8 cellular contexts compared by ENCODE assay signal in the genomic region with DNA sequence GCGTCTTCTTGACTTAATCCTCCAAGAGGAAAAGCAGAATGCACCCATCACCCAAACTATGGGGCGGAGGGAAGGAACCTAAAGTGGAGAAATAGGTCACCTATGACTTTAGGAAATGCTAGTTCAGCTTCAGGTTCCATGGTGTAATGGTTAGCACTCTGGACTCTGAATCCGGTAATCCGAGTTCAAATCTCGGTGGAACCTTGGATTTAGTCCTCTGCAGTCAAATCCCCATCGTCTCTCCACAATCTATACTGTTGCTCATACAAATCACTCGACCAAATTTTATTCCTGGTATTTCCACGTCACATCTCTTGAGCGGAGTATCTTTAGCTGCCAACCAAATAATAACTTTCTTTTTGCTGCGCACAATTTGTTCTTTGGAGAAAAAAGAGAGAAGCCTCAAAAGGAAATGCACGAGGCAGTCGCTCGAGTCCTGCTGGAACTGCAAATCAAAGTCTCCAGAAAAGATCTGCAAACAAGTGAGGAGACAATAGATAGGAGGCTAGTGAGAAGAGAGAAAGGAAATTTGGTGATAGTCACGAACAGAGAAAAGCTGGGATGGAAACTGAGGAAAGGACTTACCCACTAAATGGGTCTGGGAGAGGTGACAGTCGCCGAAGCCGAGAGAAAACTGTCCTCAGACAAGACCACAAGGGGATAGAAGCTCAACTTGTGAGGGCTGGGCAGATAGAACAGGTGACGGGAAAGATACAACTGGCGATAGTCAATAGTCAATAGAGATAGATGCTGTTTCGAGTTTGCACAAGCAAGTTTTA. TPM values are rescaled to one million over a fixed set of nuclear protein-coding genes. Genes with fewer than 3 reads are reported as not detected.
DNase-seq lines count a peak whose midpoint lies in the region; ATAC-seq and TF ChIP-seq lines count a peak whose summit lies in the region.
"Had no signal": no experiment of that assay in that cellular context is flagged by ENCODE, and none has a peak within 500 bp of the region (broad histone marks: within the 10 kb centered on the region; RNA-seq: fewer than 3 reads in every experiment).

No MANE protein-coding gene starts in this region.

- H3K4me2 ChIP-seq in GM23338, result peak overlapping the region; percentile 99

- H3K36me3 ChIP-seq in GM23338 (ENCODE audit: insufficient read depth) (no peaks in the 10 kb centered on the region), ovary (no peaks in the 10 kb centered on the region)

- H3K4me1 ChIP-seq in GM23338 (ENCODE audit: insufficient read depth) (peaks cover 11% of the 10 kb centered on the region), ovary (ENCODE audit: insufficient read depth) (no peaks in the 10 kb centered on the region)

- H3K9me3 ChIP-seq in ovary, result peaks cover 0 to 18% of the 10 kb centered on the region in 2 donors

- H3K27ac ChIP-seq in GM23338 (ENCODE audit: low read depth) (no peak overlapping the region), coronary artery (no peak overlapping the region), ovary (no peak overlapping the region)

- no peak for TF ChIP-seq POLR2A in ovary (IDR thresholded peaks at IDR 0.05)

- no peaks in the 10 kb centered on the region for H4K20me1 ChIP-seq in GM23338 (replicated peaks; ENCODE audit: insufficient read depth)

- H3K27ac Mint-ChIP-seq in GM23338 (no peak overlapping the region), osteocyte (ENCODE audit: unreplicated experiment) (no peak overlapping the region)

- no peak for TF ChIP-seq EP300 in ovary (IDR thresholded peaks at IDR 0.05)

- TF ChIP-seq CTCF in GM23338 (conservative IDR thresholded peaks at IDR 0.05; ENCODE audit: low read depth in 2 of 2) (no peak), osteocyte (IDR thresholded peaks at IDR 0.05) (no peak), coronary artery (IDR thresholded peaks at IDR 0.05) (no peak), ovary (IDR thresholded peaks at IDR 0.05) (no peak)

- no peaks in the 10 kb centered on the region for H3K9me2 ChIP-seq in GM23338 (ENCODE audit: insufficient read depth)

- H3K36me3 Mint-ChIP-seq in GM23338 (ENCODE audit: low read depth) (no peaks in the 10 kb centered on the region), osteocyte (ENCODE audit: unreplicated experiment) (no peaks in the 10 kb centered on the region)

- 3 to 4% (median 4%) methylated on average over 20 of the region's 20 CpGs for WGBS in ovary, 3 donors

- peaks cover 44% of the 10 kb centered on the region for H3K27me3 Mint-ChIP-seq in GM23338 (ENCODE audit: insufficient read depth, low read depth, poor library complexity)
- peaks cover 82% of the 10 kb centered on the region for H3K27me3 Mint-ChIP-seq in osteocyte (ENCODE audit: unreplicated experiment)

- H3K4me3 ChIP-seq in GM23338, result peak overlapping the region; percentile 89
- no peak overlapping the region for H3K4me3 ChIP-seq in coronary artery
- H3K4me3 ChIP-seq in ovary, result no peak overlapping the region

- peaks cover 16% of the 10 kb centered on the region; the same call in 2 of the 3 replicates for H3K9me3 Mint-ChIP-seq in GM23338
- H3K9me3 Mint-ChIP-seq in osteocyte (ENCODE audit: unreplicated experiment), result peaks cover 10% of the 10 kb centered on the region

- H3F3A ChIP-seq in GM23338 (replicated peaks; ENCODE audit: low read depth), result 0 out of 2 replicates have a peak, but pooled peaks cover 3% of the 10 kb centered on the region

- peaks cover 46% of the 10 kb centered on the region for H3K27me3 ChIP-seq in GM23338 (ENCODE audit: insufficient read depth)
- no peaks in the 10 kb centered on the region for H3K27me3 ChIP-seq in ovary

- intact Hi-C loops in ovary (cut with DNase I), result no loop called here

- DNase-seq in GM23338 (ENCODE audit: low spot score) (peak; percentile 85), NCI-H345 treated with DMSO at 0.1 percent for 48 hours (lab: John Stamatoyannopoulos, UW; ENCODE audit: unreplicated experiment) (peak; percentile 68), dermis blood vessel endothelial cell (peak; percentile 57), osteocyte (ENCODE audit: extremely low spot score, unreplicated experiment) (no peak), T1000 (lab: John Stamatoyannopoulos, UW) (no peak), coronary artery (ENCODE audit: low spot score) (no peak), ovary (no peak)

- H3K4me3 Mint-ChIP-seq in GM23338, result peak overlapping the region; percentile 88
- H3K4me3 Mint-ChIP-seq in osteocyte (ENCODE audit: unreplicated experiment), result peak overlapping the region; percentile 73

- H3K79me2 ChIP-seq in GM23338 (replicated peaks; ENCODE audit: insufficient read depth), result no peaks in the 10 kb centered on the region

- peaks cover 12% of the 10 kb centered on the region for H3K4me1 Mint-ChIP-seq in GM23338
- H3K4me1 Mint-ChIP-seq in osteocyte (ENCODE audit: unreplicated experiment), result peaks cover 27% of the 10 kb centered on the region

- H2AFZ ChIP-seq in GM23338, result peak overlapping the region; percentile 97

- ATAC-seq in GM23338, result peak; percentile 53

TF ChIP-seq in GM23338, 12 proteins besides CTCF, POLR2A, EP300 and RAD21 (continues in another document):
- TF ChIP-seq, protein P1, sequence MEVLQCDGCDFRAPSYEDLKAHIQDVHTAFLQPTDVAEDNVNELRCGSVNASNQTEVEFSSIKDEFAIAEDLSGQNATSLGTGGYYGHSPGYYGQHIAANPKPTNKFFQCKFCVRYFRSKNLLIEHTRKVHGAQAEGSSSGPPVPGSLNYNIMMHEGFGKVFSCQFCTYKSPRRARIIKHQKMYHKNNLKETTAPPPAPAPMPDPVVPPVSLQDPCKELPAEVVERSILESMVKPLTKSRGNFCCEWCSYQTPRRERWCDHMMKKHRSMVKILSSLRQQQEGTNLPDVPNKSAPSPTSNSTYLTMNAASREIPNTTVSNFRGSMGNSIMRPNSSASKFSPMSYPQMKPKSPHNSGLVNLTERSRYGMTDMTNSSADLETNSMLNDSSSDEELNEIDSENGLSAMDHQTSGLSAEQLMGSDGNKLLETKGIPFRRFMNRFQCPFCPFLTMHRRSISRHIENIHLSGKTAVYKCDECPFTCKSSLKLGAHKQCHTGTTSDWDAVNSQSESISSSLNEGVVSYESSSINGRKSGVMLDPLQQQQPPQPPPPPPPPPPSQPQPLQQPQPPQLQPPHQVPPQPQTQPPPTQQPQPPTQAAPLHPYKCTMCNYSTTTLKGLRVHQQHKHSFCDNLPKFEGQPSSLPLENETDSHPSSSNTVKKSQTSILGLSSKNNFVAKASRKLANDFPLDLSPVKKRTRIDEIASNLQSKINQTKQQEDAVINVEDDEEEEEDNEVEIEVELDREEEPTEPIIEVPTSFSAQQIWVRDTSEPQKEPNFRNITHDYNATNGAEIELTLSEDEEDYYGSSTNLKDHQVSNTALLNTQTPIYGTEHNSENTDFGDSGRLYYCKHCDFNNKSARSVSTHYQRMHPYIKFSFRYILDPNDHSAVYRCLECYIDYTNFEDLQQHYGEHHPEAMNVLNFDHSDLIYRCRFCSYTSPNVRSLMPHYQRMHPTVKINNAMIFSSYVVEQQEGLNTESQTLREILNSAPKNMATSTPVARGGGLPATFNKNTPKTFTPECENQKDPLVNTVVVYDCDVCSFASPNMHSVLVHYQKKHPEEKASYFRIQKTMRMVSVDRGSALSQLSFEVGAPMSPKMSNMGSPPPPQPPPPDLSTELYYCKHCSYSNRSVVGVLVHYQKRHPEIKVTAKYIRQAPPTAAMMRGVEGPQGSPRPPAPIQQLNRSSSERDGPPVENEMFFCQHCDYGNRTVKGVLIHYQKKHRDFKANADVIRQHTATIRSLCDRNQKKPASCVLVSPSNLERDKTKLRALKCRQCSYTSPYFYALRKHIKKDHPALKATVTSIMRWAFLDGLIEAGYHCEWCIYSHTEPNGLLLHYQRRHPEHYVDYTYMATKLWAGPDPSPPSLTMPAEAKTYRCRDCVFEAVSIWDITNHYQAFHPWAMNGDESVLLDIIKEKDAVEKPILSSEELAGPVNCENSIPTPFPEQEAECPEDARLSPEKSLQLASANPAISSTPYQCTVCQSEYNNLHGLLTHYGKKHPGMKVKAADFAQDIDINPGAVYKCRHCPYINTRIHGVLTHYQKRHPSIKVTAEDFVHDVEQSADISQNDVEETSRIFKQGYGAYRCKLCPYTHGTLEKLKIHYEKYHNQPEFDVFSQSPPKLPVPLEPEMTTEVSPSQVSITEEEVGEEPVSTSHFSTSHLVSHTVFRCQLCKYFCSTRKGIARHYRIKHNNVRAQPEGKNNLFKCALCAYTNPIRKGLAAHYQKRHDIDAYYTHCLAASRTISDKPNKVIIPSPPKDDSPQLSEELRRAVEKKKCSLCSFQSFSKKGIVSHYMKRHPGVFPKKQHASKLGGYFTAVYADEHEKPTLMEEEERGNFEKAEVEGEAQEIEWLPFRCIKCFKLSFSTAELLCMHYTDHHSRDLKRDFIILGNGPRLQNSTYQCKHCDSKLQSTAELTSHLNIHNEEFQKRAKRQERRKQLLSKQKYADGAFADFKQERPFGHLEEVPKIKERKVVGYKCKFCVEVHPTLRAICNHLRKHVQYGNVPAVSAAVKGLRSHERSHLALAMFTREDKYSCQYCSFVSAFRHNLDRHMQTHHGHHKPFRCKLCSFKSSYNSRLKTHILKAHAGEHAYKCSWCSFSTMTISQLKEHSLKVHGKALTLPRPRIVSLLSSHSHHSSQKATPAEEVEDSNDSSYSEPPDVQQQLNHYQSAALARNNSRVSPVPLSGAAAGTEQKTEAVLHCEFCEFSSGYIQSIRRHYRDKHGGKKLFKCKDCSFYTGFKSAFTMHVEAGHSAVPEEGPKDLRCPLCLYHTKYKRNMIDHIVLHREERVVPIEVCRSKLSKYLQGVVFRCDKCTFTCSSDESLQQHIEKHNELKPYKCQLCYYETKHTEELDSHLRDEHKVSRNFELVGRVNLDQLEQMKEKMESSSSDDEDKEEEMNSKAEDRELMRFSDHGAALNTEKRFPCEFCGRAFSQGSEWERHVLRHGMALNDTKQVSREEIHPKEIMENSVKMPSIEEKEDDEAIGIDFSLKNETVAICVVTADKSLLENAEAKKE (CRISPR knock-in tag; IDR thresholded peaks at IDR 0.05), result no peak

RNA-seq across cellular contexts. Expression of a gene that starts 16.6 kb away (rescaled TPM):
- 0.07 TPM in 1 of 2 replicates, not detected in the other for total RNA-seq in GM23338 (2014; rRNA removed; shearing (Covaris generic))
- polyA plus RNA-seq in GM23338 (2016; fragmentation: Nextera tagmentation; extraction: Ambion mirVana) (0.13 TPM in 1 of 2 replicates, not detected in the other), ovary (under 1 TPM in 1 of 2 donors, not detected in 1; 0.02 TPM)
- total RNA-seq in dermis blood vessel endothelial cell (not detected in 2 replicates), osteocyte (not detected in 2 replicates), ovary (under 1 TPM in 1 of 7 donors, not detected in 6; 0.05 TPM)
- total RNA-seq: subcutaneous adipose tissue had no signal

RNA-seq across cellular contexts. Expression of a gene that starts 48.0 kb away (rescaled TPM):
- 11.8 and 13.8 TPM in 2 replicates for total RNA-seq in GM23338 (2014; rRNA removed; shearing (Covaris generic))
- polyA plus RNA-seq in GM23338 (2016; fragmentation: Nextera tagmentation; extraction: Ambion mirVana) (8.7 and 13.8 TPM in 2 replicates), ovary (1 to 10 TPM; 2.8 to 3.5 TPM)
- total RNA-seq in dermis blood vessel endothelial cell (0.14 TPM in 1 of 2 replicates, not detected in the other), osteocyte (not detected in 2 replicates), ovary (10 to 100 TPM in 1 of 7 donors, 1 to 10 TPM in 6; 1.7 to 16.9 (median 3.2) TPM)

Comparison
In these comparisons a context has a peak if more than half of its experiments do, and no peak if none do; other contexts are left out.
1. DNase-seq: peak in GM23338 (single experiment), NCI-H345 treated with DMSO at 0.1 percent for 48 hours (single experiment) and dermis blood vessel endothelial cell (single experiment); none in osteocyte (single experiment), T1000 (single experiment), coronary artery (single experiment) and ovary (0 of 5).